In genomic region chr12:121669525-121669908, GRCh38 we compare ENCODE assay signal across 1 cellular context.
TF ChIP-seq lines count a peak whose summit lies in the region.

A gene with protein sequence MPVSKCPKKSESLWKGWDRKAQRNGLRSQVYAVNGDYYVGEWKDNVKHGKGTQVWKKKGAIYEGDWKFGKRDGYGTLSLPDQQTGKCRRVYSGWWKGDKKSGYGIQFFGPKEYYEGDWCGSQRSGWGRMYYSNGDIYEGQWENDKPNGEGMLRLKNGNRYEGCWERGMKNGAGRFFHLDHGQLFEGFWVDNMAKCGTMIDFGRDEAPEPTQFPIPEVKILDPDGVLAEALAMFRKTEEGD (minus strand): TSS chr12:121669654. CDS start chr12:121669483, 171 bp downstream.

TF ChIP-seq in WTC11, 78 proteins besides CTCF, POLR2A, EP300 and RAD21 (continued from another document):
- TF ChIP-seq AFF4 (CRISPR knock-in tag; IDR thresholded peaks at IDR 0.05; ENCODE audit: borderline replicate concordance) (no peak), TEAD1 (CRISPR knock-in tag; IDR thresholded peaks at IDR 0.05) (no peak), CDX4 (CRISPR knock-in tag; IDR thresholded peaks at IDR 0.05; ENCODE audit: borderline replicate concordance) (no peak), ERG (CRISPR knock-in tag; IDR thresholded peaks at IDR 0.05) (no peak), NFYB (CRISPR knock-in tag; conservative IDR thresholded peaks at IDR 0.05; ENCODE audit: low read depth) (no peak), AR (CRISPR knock-in tag; IDR thresholded peaks at IDR 0.05) (no peak), IRF2 (CRISPR knock-in tag; IDR thresholded peaks at IDR 0.05; ENCODE audit: borderline replicate concordance, low read depth) (no peak), ZNF423 (CRISPR knock-in tag; IDR thresholded peaks at IDR 0.05) (no peak), ZNF121 (CRISPR knock-in tag; IDR thresholded peaks at IDR 0.05) (no peak)
- TF ChIP-seq, protein P1, sequence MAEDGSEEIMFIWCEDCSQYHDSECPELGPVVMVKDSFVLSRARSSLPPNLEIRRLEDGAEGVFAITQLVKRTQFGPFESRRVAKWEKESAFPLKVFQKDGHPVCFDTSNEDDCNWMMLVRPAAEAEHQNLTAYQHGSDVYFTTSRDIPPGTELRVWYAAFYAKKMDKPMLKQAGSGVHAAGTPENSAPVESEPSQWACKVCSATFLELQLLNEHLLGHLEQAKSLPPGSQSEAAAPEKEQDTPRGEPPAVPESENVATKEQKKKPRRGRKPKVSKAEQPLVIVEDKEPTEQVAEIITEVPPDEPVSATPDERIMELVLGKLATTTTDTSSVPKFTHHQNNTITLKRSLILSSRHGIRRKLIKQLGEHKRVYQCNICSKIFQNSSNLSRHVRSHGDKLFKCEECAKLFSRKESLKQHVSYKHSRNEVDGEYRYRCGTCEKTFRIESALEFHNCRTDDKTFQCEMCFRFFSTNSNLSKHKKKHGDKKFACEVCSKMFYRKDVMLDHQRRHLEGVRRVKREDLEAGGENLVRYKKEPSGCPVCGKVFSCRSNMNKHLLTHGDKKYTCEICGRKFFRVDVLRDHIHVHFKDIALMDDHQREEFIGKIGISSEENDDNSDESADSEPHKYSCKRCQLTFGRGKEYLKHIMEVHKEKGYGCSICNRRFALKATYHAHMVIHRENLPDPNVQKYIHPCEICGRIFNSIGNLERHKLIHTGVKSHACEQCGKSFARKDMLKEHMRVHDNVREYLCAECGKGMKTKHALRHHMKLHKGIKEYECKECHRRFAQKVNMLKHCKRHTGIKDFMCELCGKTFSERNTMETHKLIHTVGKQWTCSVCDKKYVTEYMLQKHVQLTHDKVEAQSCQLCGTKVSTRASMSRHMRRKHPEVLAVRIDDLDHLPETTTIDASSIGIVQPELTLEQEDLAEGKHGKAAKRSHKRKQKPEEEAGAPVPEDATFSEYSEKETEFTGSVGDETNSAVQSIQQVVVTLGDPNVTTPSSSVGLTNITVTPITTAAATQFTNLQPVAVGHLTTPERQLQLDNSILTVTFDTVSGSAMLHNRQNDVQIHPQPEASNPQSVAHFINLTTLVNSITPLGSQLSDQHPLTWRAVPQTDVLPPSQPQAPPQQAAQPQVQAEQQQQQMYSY (CRISPR knock-in tag; IDR thresholded peaks at IDR 0.05) = no peak
- TF ChIP-seq, protein P2, sequence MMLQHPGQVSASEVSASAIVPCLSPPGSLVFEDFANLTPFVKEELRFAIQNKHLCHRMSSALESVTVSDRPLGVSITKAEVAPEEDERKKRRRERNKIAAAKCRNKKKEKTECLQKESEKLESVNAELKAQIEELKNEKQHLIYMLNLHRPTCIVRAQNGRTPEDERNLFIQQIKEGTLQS (CRISPR knock-in tag; conservative IDR thresholded peaks at IDR 0.05) = no peak
- TF ChIP-seq, protein P3, sequence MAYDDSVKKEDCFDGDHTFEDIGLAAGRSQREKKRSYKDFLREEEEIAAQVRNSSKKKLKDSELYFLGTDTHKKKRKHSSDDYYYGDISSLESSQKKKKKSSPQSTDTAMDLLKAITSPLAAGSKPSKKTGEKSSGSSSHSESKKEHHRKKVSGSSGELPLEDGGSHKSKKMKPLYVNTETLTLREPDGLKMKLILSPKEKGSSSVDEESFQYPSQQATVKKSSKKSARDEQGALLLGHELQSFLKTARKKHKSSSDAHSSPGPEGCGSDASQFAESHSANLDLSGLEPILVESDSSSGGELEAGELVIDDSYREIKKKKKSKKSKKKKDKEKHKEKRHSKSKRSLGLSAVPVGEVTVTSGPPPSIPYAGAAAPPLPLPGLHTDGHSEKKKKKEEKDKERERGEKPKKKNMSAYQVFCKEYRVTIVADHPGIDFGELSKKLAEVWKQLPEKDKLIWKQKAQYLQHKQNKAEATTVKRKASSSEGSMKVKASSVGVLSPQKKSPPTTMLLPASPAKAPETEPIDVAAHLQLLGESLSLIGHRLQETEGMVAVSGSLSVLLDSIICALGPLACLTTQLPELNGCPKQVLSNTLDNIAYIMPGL (CRISPR knock-in tag; IDR thresholded peaks at IDR 0.05) = no peak
